In genomic region chr9:106468431-106468830, GRCh38 we compare ENCODE assay signal across 18 cellular contexts.
A peak's percentile ranks its signal among the peaks of the same experiment; 100 is the strongest.
DNase-seq lines count a peak whose midpoint lies in the region; ATAC-seq and TF ChIP-seq lines count a peak whose summit lies in the region.
"Had no signal": no experiment of that assay in that cellular context is flagged by ENCODE, and none has a peak within 500 bp of the region (broad histone marks: within the 10 kb centered on the region; RNA-seq: fewer than 3 reads in every experiment).

No MANE protein-coding gene starts in this region.

- no peak for TF ChIP-seq CTCF in heart right ventricle (IDR thresholded peaks at IDR 0.05)

- peak; percentile 81 for ATAC-seq in GM18861 (IDR thresholded peaks at IDR 0.05; ENCODE audit: unreplicated experiment)
- peak; percentile 68 for ATAC-seq in GM21619 (IDR thresholded peaks at IDR 0.05; ENCODE audit: unreplicated experiment)
- peak; percentile 64 for ATAC-seq in HG02938 (IDR thresholded peaks at IDR 0.05; ENCODE audit: unreplicated experiment)
- ATAC-seq in esophagus mucosa = peak; percentile 43
- no peak for ATAC-seq in heart right ventricle
- ATAC-seq: naive thymus-derived CD8-positive, alpha-beta T cell; stimulated activated effector memory CD8-positive, alpha-beta T cell treated with anti-CD3 and anti-CD28 coated beads, Interleukin-12 subunit alpha, Interleukin-12 subunit beta, amount 100 ng/mL, for 72 hours had no signal

- H3K9me3 ChIP-seq in heart right ventricle = peaks cover 0 to 20% (median 3%) of the 10 kb centered on the region in 11 donors
- H3K9me3 ChIP-seq: gastrocnemius medialis had no signal

- H3K27ac ChIP-seq in heart right ventricle = no peak overlapping the region
- H3K27ac ChIP-seq: gastrocnemius medialis had no signal

- H3K4me3 ChIP-seq in heart right ventricle = no peak overlapping the region
- H3K4me3 ChIP-seq: gastrocnemius medialis had no signal

- peaks cover 0 to 5% (median 0%) of the 10 kb centered on the region in 9 donors for H3K4me1 ChIP-seq in heart right ventricle
- H3K4me1 ChIP-seq: gastrocnemius medialis had no signal

- no peaks in the 10 kb centered on the region for H3K27me3 ChIP-seq in heart right ventricle
- H3K27me3 ChIP-seq: gastrocnemius medialis had no signal

- H3K36me3 ChIP-seq in heart right ventricle = no peaks in the 10 kb centered on the region
- H3K36me3 ChIP-seq: gastrocnemius medialis had no signal

- DNase-seq in 8988T = no peak
- no peak for DNase-seq in superior temporal gyrus (ENCODE audit: extremely low spot score)
- DNase-seq in heart right ventricle = no peak
- no peak for DNase-seq in NCI-H774 (lab: John Stamatoyannopoulos, UW)
- DNase-seq: activated CD4-positive, CD25-positive, alpha-beta regulatory T cell treated with anti-CD3 and anti-CD28 coated beads, Interleukin-2, amount 50 U/mL, for 72 hours; activated effector memory CD4-positive, alpha-beta T cell treated with Interleukin-2 at 50 U/mL for 16 hours; amniotic stem cell; gastrocnemius medialis; MM.1S; naive thymus-derived CD8-positive, alpha-beta T cell; NCI-H187; posterior cingulate gyrus; small intestine had no signal

- intact Hi-C loops in heart right ventricle (cut with DNase I) = no loop called here

Comparison
In these comparisons a context has a peak if more than half of its experiments do, and no peak if none do; other contexts are left out.
1. ATAC-seq: peak in GM18861 (single experiment), GM21619 (single experiment), HG02938 (single experiment) and esophagus mucosa (single experiment); none in heart right ventricle (0 of 8).